8 cellular contexts compared by ENCODE assay signal in genomic region chr15:79431636-79432344, GRCh38. TPM values are rescaled to one million over a fixed set of nuclear protein-coding genes. Genes with fewer than 3 reads are reported as not detected.
DNase-seq lines count a peak whose midpoint lies in the region; ATAC-seq and TF ChIP-seq lines count a peak whose summit lies in the region.

Gene MINAR1, plus strand, starts transcription at chr15:79432336. Its CDS starts 23,812 bp downstream, at chr15:79456148.

- no TSS peak for BruUV-seq in OCI-LY7 (replicated peaks; lab: Mats Ljungman, UMichigan)

- peaks cover 75% of the 10 kb centered on the region for H3K27me3 Mint-ChIP-seq in central memory CD8-positive, alpha-beta T cell

- H3K4me1 ChIP-seq in tibial artery = peaks cover 0 to 21% (median 17%) of the 10 kb centered on the region in 4 donors
- H3K4me1 ChIP-seq in OCI-LY7 (ENCODE audit: insufficient read depth, low read length, poor library complexity, severe bottlenecking) = no peaks in the 10 kb centered on the region

- no peak for TF ChIP-seq EP300 in Ishikawa (IDR thresholded peaks at IDR 0.05; ENCODE audit: borderline replicate concordance)

- CTCF ChIA-PET in OCI-LY7 (lab: Charles Lee; ENCODE audit: unreplicated experiment) = no interaction called here

- no peaks in the 10 kb centered on the region for H3K9me2 ChIP-seq in OCI-LY7 (ENCODE audit: insufficient read depth, low read length)

- no peaks in the 10 kb centered on the region for H3K79me2 ChIP-seq in OCI-LY7 (ENCODE audit: insufficient read depth, low read depth, low read length)

- H4K20me1 ChIP-seq in OCI-LY7 (ENCODE audit: insufficient read depth, low read length) = no peaks in the 10 kb centered on the region

- intact Hi-C loops in tibial artery (cut with DNase I; ENCODE audit: low total_unique reads) (no loop called here), OCI-LY7 (cut with micrococcal nuclease; ENCODE audit: unreplicated experiment) (no loop called here)

- H3K9me3 ChIP-seq in tibial artery = no peaks in the 10 kb centered on the region
- H3K9me3 ChIP-seq in OCI-LY7 (ENCODE audit: low read length) = no peaks in the 10 kb centered on the region

- H3K27ac ChIP-seq in tibial artery (no peak within 1 kb of the TSS), OCI-LY7 (ENCODE audit: low read depth, low read length, poor library complexity, severe bottlenecking) (no peak within 1 kb of the TSS)

- H2AFZ ChIP-seq in OCI-LY7 (ENCODE audit: low read length) = no peak within 1 kb of the TSS

- H3K4me1 Mint-ChIP-seq in central memory CD8-positive, alpha-beta T cell = peaks cover 5% of the 10 kb centered on the region

- POLR2A ChIA-PET in OCI-LY7 (lab: Charles Lee) = interaction anchor here (0.7 kb wide), 1 partner anchor 16 kb away, joined by 3 read pairs; no protein-coding TSS in a partner anchor

- peak in 1 of 2 experiments; percentile 18 for TF ChIP-seq CTCF in tibial artery (IDR thresholded peaks at IDR 0.05)
- no peak for TF ChIP-seq CTCF in OCI-LY7 (conservative IDR thresholded peaks at IDR 0.05; ENCODE audit: low read length)

- H3K36me3 Mint-ChIP-seq in central memory CD8-positive, alpha-beta T cell (ENCODE audit: insufficient read depth) = no peaks in the 10 kb centered on the region

- ATAC-seq in central memory CD8-positive, alpha-beta T cell (replicated peaks; ENCODE audit: extremely low read depth, poor library complexity, severe bottlenecking) = no peak
- ATAC-seq in left lobe of liver (peak; percentile 53), GM18870 (IDR thresholded peaks at IDR 0.05; ENCODE audit: unreplicated experiment) (no peak)

- peaks cover 0 to 51% of the 10 kb centered on the region in 2 donors for H3K27me3 ChIP-seq in tibial artery

- H3K36me3 ChIP-seq in tibial artery (no peaks in the 10 kb centered on the region), OCI-LY7 (ENCODE audit: insufficient read depth, low read length) (no peaks in the 10 kb centered on the region)

- peak; percentile 20; the same call in 1 of the 2 replicates for TF ChIP-seq RAD21 in Ishikawa (IDR thresholded peaks at IDR 0.05; ENCODE audit: low read depth)

- no peak within 1 kb of the TSS for H3K27ac Mint-ChIP-seq in central memory CD8-positive, alpha-beta T cell (ENCODE audit: low read depth)

- peak within 1 kb of the TSS; percentile 33 for H3K4me3 Mint-ChIP-seq in central memory CD8-positive, alpha-beta T cell

- no peak within 1 kb of the TSS for H3K4me2 ChIP-seq in OCI-LY7 (ENCODE audit: low read length)

- H3K4me3 ChIP-seq in tibial artery (peak within 1 kb of the TSS; percentile 41 to 54), OCI-LY7 (ENCODE audit: low read depth, low read length, poor library complexity, severe bottlenecking) (no peak within 1 kb of the TSS)

- H3K9me3 Mint-ChIP-seq in central memory CD8-positive, alpha-beta T cell = no peaks in the 10 kb centered on the region

- DNase-seq in Daoy (ENCODE audit: low read depth) (peak; percentile 62), left lobe of liver (ENCODE audit: low spot score) (no peak), tibial artery (no peak), inferior parietal cortex (ENCODE audit: extremely low spot score) (no peak), OCI-LY7 (ENCODE audit: low spot score) (no peak)
- DNase-seq in central memory CD8-positive, alpha-beta T cell (ENCODE audit: low spot score in 2 of 2) = no peak

TF ChIP-seq in Ishikawa, 13 proteins besides CTCF, POLR2A, EP300 and RAD21:
- TF ChIP-seq NFIC (IDR thresholded peaks at IDR 0.05) (no peak), TAF1 (IDR thresholded peaks at IDR 0.05; ENCODE audit: low read depth) (no peak), REST (IDR thresholded peaks at IDR 0.05; ENCODE audit: low read depth) (no peak), CEBPB (IDR thresholded peaks at IDR 0.05) (no peak), YY1 (IDR thresholded peaks at IDR 0.05; ENCODE audit: low read depth) (no peak), TCF12 (IDR thresholded peaks at IDR 0.05; ENCODE audit: low read depth) (no peak), EGR1 (IDR thresholded peaks at IDR 0.05) (no peak), ZBTB7A (IDR thresholded peaks at IDR 0.05; ENCODE audit: low read depth) (no peak), CREB1 (IDR thresholded peaks at IDR 0.05; ENCODE audit: low read depth) (no peak), USF1 (IDR thresholded peaks at IDR 0.05) (no peak), TEAD4 (IDR thresholded peaks at IDR 0.05) (no peak), FOXM1 (IDR thresholded peaks at IDR 0.05; ENCODE audit: borderline replicate concordance, low read depth) (no peak), MAX (IDR thresholded peaks at IDR 0.05) (no peak)

RNA-seq across cellular contexts. Expression of gene MINAR1, which starts in this region (rescaled TPM):
- 0.48 and 1.3 TPM in 2 replicates for total RNA-seq in Daoy (2014; rRNA removed; shearing (Covaris generic))
- total RNA-seq in left lobe of liver = 0.05 TPM
- 2.0 and 2.4 TPM in 2 replicates for total RNA-seq in OCI-LY7 (2014; rRNA removed; shearing (Covaris generic))
- 1.3 and 1.8 TPM in 2 replicates for total RNA-seq in OCI-LY7 (2022)

Comparison
In these comparisons a context has a peak if more than half of its experiments do, and no peak if none do; other contexts are left out.
1. Peak in ATAC-seq in left lobe of liver; RNA of the gene not detected or under 1 TPM.